8 cellular contexts compared by ENCODE assay signal in genomic region chr19:12956446-12957388, GRCh38. TPM values are rescaled to one million over a fixed set of nuclear protein-coding genes. Genes with fewer than 3 reads are reported as not detected.
A peak's percentile ranks its signal among the peaks of the same experiment; 100 is the strongest.
DNase-seq lines count a peak whose midpoint lies in the region; ATAC-seq and TF ChIP-seq lines count a peak whose summit lies in the region.

Gene GADD45GIP1, minus strand, starts transcription at chr19:12957223. Its CDS starts 11 bp downstream, at chr19:12957212.

- peak; percentile 96 for ATAC-seq in activated T-helper 17 cell treated with anti-CD3 and anti-CD28 coated beads, Interleukin-2, amount 50 U/mL, for 72 hours (replicated peaks)
- ATAC-seq in naive thymus-derived CD8-positive, alpha-beta T cell: peak; percentile 93 to 98

- TF ChIP-seq POLR2A in GM18951 (IDR thresholded peaks at IDR 0.05; ENCODE audit: extremely low read depth, insufficient read depth, insufficient read length): peak; percentile 97

- no peaks in the 10 kb centered on the region for H3K27me3 Mint-ChIP-seq in activated T-helper 17 cell treated with anti-CD3 and anti-CD28 coated beads, Interleukin-2, amount 50 U/mL, for 72 hours
- H3K27me3 Mint-ChIP-seq in naive thymus-derived CD8-positive, alpha-beta T cell: no peaks in the 10 kb centered on the region

- H3K9me3 Mint-ChIP-seq in activated T-helper 17 cell treated with anti-CD3 and anti-CD28 coated beads, Interleukin-2, amount 50 U/mL, for 72 hours: no peaks in the 10 kb centered on the region
- no peaks in the 10 kb centered on the region for H3K9me3 Mint-ChIP-seq in naive thymus-derived CD8-positive, alpha-beta T cell

- in situ Hi-C loops in GM18951 (cut with MboI; ENCODE audit: low sequenced_read_pairs, unreplicated experiment): no loop called here

- H3K4me3 ChIP-seq in AG09309 (ENCODE audit: control insufficient read depth, low read depth, low read length) (peak within 1 kb of the TSS; percentile 98), fibroblast of mammary gland (ENCODE audit: control insufficient read depth, low read depth, low read length) (peak within 1 kb of the TSS; percentile 88)

- POLR2A ChIA-PET in naive thymus-derived CD8-positive, alpha-beta T cell (lab: Charles Lee): interaction anchor here (0.6 to 3.6 kb wide), 15 partner anchors 9 to 162 kb away, joined by 3 to 17 read pairs (median 6); partner anchors contain the start of genes CALR, GCDH, RAD23A and SYCE2

- H3K36me3 Mint-ChIP-seq in activated T-helper 17 cell treated with anti-CD3 and anti-CD28 coated beads, Interleukin-2, amount 50 U/mL, for 72 hours (ENCODE audit: low read depth): peaks cover 53% of the 10 kb centered on the region
- H3K36me3 Mint-ChIP-seq in naive thymus-derived CD8-positive, alpha-beta T cell: peaks cover 0 to 29% (median under 1%) of the 10 kb centered on the region in 3 donors

- TF ChIP-seq CTCF in AG09309 (IDR thresholded peaks at IDR 0.05; ENCODE audit: control insufficient read depth, insufficient read depth, low read depth, low read length, missing control alignments) (no peak), fibroblast of mammary gland (conservative IDR thresholded peaks at IDR 0.05; ENCODE audit: control insufficient read depth, insufficient read depth, low read depth, low read length) (no peak)

- H3K27ac Mint-ChIP-seq in activated T-helper 17 cell treated with anti-CD3 and anti-CD28 coated beads, Interleukin-2, amount 50 U/mL, for 72 hours: peak within 1 kb of the TSS; percentile 95
- H3K27ac Mint-ChIP-seq in naive thymus-derived CD8-positive, alpha-beta T cell: peak within 1 kb of the TSS; percentile 61 to 95 (median 91)

- DNase-seq in AG09309 (ENCODE audit: low read depth) (no peak), HUDEP-2 (lab: John Stamatoyannopoulos, UW; ENCODE audit: unreplicated experiment in 76 of 76) (peak in 69 of 76 experiments; percentile 47 to 91 (median 78)), RPMI8226 (peak; percentile 90), fibroblast of mammary gland (ENCODE audit: low read depth) (peak; percentile 75)
- DNase-seq in naive thymus-derived CD8-positive, alpha-beta T cell: peak; percentile 68 to 87 (median 78)
- DNase-seq in stimulated activated naive CD4-positive, alpha-beta T cell (lab: John Stamatoyannopoulos, UW): peak; percentile 62 to 82 (median 69)

- H3K4me1 Mint-ChIP-seq in activated T-helper 17 cell treated with anti-CD3 and anti-CD28 coated beads, Interleukin-2, amount 50 U/mL, for 72 hours: peaks cover 10% of the 10 kb centered on the region
- H3K4me1 Mint-ChIP-seq in naive thymus-derived CD8-positive, alpha-beta T cell: peaks cover 15 to 29% (median 25%) of the 10 kb centered on the region in 4 donors

- H3K4me3 Mint-ChIP-seq in activated T-helper 17 cell treated with anti-CD3 and anti-CD28 coated beads, Interleukin-2, amount 50 U/mL, for 72 hours: peak within 1 kb of the TSS; percentile 85
- H3K4me3 Mint-ChIP-seq in naive thymus-derived CD8-positive, alpha-beta T cell: peak within 1 kb of the TSS; percentile 75 to 93 (median 86)

RNA-seq across cellular contexts. Expression of gene GADD45GIP1, which starts in this region (rescaled TPM):
- 10 to 100 TPM; 17.0 to 27.9 TPM for total RNA-seq in activated T-helper 17 cell treated with anti-CD3 and anti-CD28 coated beads, Interleukin-2, amount 50 U/mL, for 72 hours
- total RNA-seq in naive thymus-derived CD8-positive, alpha-beta T cell: 10 to 100 TPM; 17.3 to 17.8 TPM
- polyA plus RNA-seq in naive thymus-derived CD8-positive, alpha-beta T cell: 10 to 100 TPM; 59.4 to 65.1 (median 64.7) TPM
